In genomic region chr5:175470756-175471155, GRCh38 we compare ENCODE assay signal across 21 cellular contexts. TPM values are rescaled to one million over a fixed set of nuclear protein-coding genes. Genes with fewer than 3 reads are reported as not detected.
DNase-seq lines count a peak whose midpoint lies in the region; ATAC-seq lines count a peak whose summit lies in the region.
"Had no signal": no experiment of that assay in that cellular context is flagged by ENCODE, and none has a peak within 500 bp of the region (broad histone marks: within the 10 kb centered on the region; RNA-seq: fewer than 3 reads in every experiment).

No MANE protein-coding gene starts in this region.

- 100% methylated on average over 2 of the region's 5 CpGs for WGBS in mesodermal cell (ENCODE audit: insufficient coverage in 2 of 2), 2 experiments

- H3K36me3 ChIP-seq in mesodermal cell (ENCODE audit: control insufficient read depth, insufficient read depth, low read length) = no peaks in the 10 kb centered on the region
- H3K36me3 ChIP-seq: SJCRH30 had no signal

- no peak overlapping the region for H3K4me3 ChIP-seq in mesodermal cell (ENCODE audit: extremely low read depth, insufficient read depth, low read length, poor library complexity, severe bottlenecking)
- H3K4me3 ChIP-seq: SJCRH30 had no signal

- DNase-seq in COLO829 (ENCODE audit: low spot score) = peak; percentile 54
- peak; percentile 73 for DNase-seq in NCI-H1048 (lab: John Stamatoyannopoulos, UW)
- peak; percentile 73 for DNase-seq in epidermal melanocyte (ENCODE audit: insufficient read length, low spot score)
- DNase-seq in effector CD8-positive, alpha-beta T cell (lab: John Stamatoyannopoulos, UW) = no peak
- DNase-seq in SKM-1 (lab: John Stamatoyannopoulos, UW; ENCODE audit: unreplicated experiment) = no peak
- DNase-seq: Caco-2; CD4-positive, CD25-positive, alpha-beta regulatory T cell; DMS153; GOT3; MV-4-11; NCI-H1417 treated with DMSO at 0.1 percent for 48 hours; NCI-H1930; NCI-H2227 treated with DMSO at 0.1 percent for 48 hours; NCI-H510A; NCI-H774; OCI-M1; SJCRH30 had no signal

- no peaks in the 10 kb centered on the region for H3K4me1 ChIP-seq in mesodermal cell (ENCODE audit: control insufficient read depth, insufficient read depth, low read length, poor library complexity, severe bottlenecking)

- H3K27ac ChIP-seq in mesodermal cell (ENCODE audit: low read depth, low read length, severe bottlenecking) = peak overlapping the region; percentile 3
- H3K27ac ChIP-seq: SJCRH30 had no signal

- no peaks in the 10 kb centered on the region for H3K9me3 ChIP-seq in mesodermal cell (ENCODE audit: control insufficient read depth, low read length)
- H3K9me3 ChIP-seq: Caco-2, SJCRH30 had no signal

- no peak for ATAC-seq in HG03571 (IDR thresholded peaks at IDR 0.05; ENCODE audit: unreplicated experiment)
- ATAC-seq: HCT116 had no signal

RNA-seq across cellular contexts. Expression of gene SFXN1, which starts 7.6 kb away (rescaled TPM):
- polyA plus RNA-seq in mesodermal cell (2013, experiment 1 of 2) = 103 TPM
- 95.3 TPM for polyA plus RNA-seq in mesodermal cell (2013, experiment 2 of 2)

RNA-seq across cellular contexts. Expression of gene DRD1, which starts 26.8 kb away (rescaled TPM):
- polyA plus RNA-seq in mesodermal cell (2013, experiment 1 of 2) = 0.15 TPM
- polyA plus RNA-seq in mesodermal cell (2013, experiment 2 of 2) = 0.30 TPM
- polyA plus RNA-seq: BJ; CD4-positive, CD25-positive, alpha-beta regulatory T cell had no signal

Comparison
In these comparisons a context has a peak if more than half of its experiments do, and no peak if none do; other contexts are left out.
1. DNase-seq: peak in COLO829 (single experiment), NCI-H1048 (single experiment) and epidermal melanocyte (single experiment); none in effector CD8-positive, alpha-beta T cell (single experiment) and SKM-1 (single experiment).